In genomic region chr20:14434379-14435136, GRCh38 we compare ENCODE assay signal across 25 cellular contexts.
A peak's percentile ranks its signal among the peaks of the same experiment; 100 is the strongest.
DNase-seq lines count a peak whose midpoint lies in the region; ATAC-seq, FAIRE-seq and TF ChIP-seq lines count a peak whose summit lies in the region.
"Had no signal": no experiment of that assay in that cellular context is flagged by ENCODE, and none has a peak within 500 bp of the region (broad histone marks: within the 10 kb centered on the region; RNA-seq: fewer than 3 reads in every experiment).

No MANE protein-coding gene starts in this region.

- dilution Hi-C loops in keratinocyte (cut with MboI; ENCODE audit: extremely low pct_ligation_motif_present, low sequenced_read_pairs) = no loop called here

- CTCF ChIA-PET in PC-3 (lab: Charles Lee) = no interaction called here

- POLR2A ChIA-PET in PC-3 (lab: Charles Lee; ENCODE audit: unreplicated experiment) = no interaction called here

- H3K9me3 ChIP-seq in PC-3 (ENCODE audit: low read length) = no peaks in the 10 kb centered on the region
- H3K9me3 ChIP-seq in keratinocyte (ENCODE audit: control insufficient read depth, low read depth, low read length) = no peaks in the 10 kb centered on the region

- FAIRE-seq in bronchial epithelial cell (lab: Jason Lieb, UNC) (peak; percentile 36), keratinocyte (lab: Jason Lieb, UNC) (peak; percentile 97)
- FAIRE-seq: GM19239 had no signal

- H4K20me1 ChIP-seq in PC-3 (ENCODE audit: low read length) (no peaks in the 10 kb centered on the region), keratinocyte (ENCODE audit: control insufficient read depth, extremely low read depth, insufficient read depth, low read length) (no peaks in the 10 kb centered on the region)

- intact Hi-C loops in PC-3 (cut with micrococcal nuclease) = no loop called here

- peak; percentile 75 for ATAC-seq in PC-3
- no peak for ATAC-seq in HG02981 (IDR thresholded peaks at IDR 0.05; ENCODE audit: unreplicated experiment)
- no peak for ATAC-seq in HG02973 (IDR thresholded peaks at IDR 0.05; ENCODE audit: unreplicated experiment)
- no peak for ATAC-seq in HG03342 (IDR thresholded peaks at IDR 0.05; ENCODE audit: unreplicated experiment)
- ATAC-seq: sciatic nerve; stimulated activated naive CD8-positive, alpha-beta T cell treated with anti-CD3 and anti-CD28 coated beads, Interleukin-15, amount 100 ng/mL, for 72 hours had no signal

- H3K79me2 ChIP-seq in PC-3 (ENCODE audit: low read length) = no peaks in the 10 kb centered on the region
- H3K79me2 ChIP-seq in keratinocyte (ENCODE audit: control insufficient read depth, insufficient read depth, low read length) = no peaks in the 10 kb centered on the region

- H3F3A ChIP-seq in PC-3 (ENCODE audit: low read length, unreplicated experiment) = no peaks in the 10 kb centered on the region

- H3K4me3 ChIP-seq in PC-3 (ENCODE audit: low read length) (no peak overlapping the region), bronchial epithelial cell (ENCODE audit: low read depth, low read length) (no peak overlapping the region), keratinocyte (ENCODE audit: control insufficient read depth in 2 of 3, extremely low read depth in 1 of 3, insufficient read depth in 2 of 3, low read depth in 1 of 3, low read length in 3 of 3) (no peak overlapping the region)
- H3K4me3 ChIP-seq: neural progenitor cell, tibial artery had no signal

- no TSS peak for BruUV-seq in PC-3 (replicated peaks; lab: Mats Ljungman, UMichigan)

- no peak overlapping the region for H2AFZ ChIP-seq in PC-3 (ENCODE audit: low read length)
- H2AFZ ChIP-seq in keratinocyte (ENCODE audit: control insufficient read depth, low read length) = no peak overlapping the region
- H2AFZ ChIP-seq: neural progenitor cell had no signal

- no peak overlapping the region; the same call in 1 of the 2 replicates for H3K9ac ChIP-seq in PC-3 (ENCODE audit: low read length)
- no peak overlapping the region for H3K9ac ChIP-seq in keratinocyte (ENCODE audit: control insufficient read depth, extremely low read depth, insufficient read depth, low read length)
- H3K9ac ChIP-seq: KMS-11, neural progenitor cell, SK-N-SH had no signal

- peaks cover 28% of the 10 kb centered on the region for H3K4me1 ChIP-seq in PC-3 (ENCODE audit: insufficient read depth, low read length)
- peaks cover 16% of the 10 kb centered on the region for H3K4me1 ChIP-seq in keratinocyte (ENCODE audit: control insufficient read depth, extremely low read depth, insufficient read depth, low read length)
- H3K4me1 ChIP-seq: neural progenitor cell, tibial artery had no signal

- H3K36me3 ChIP-seq in PC-3 (ENCODE audit: low read depth, low read length) (no peaks in the 10 kb centered on the region), bronchial epithelial cell (ENCODE audit: control insufficient read depth, insufficient read depth, low read length) (no peaks in the 10 kb centered on the region), keratinocyte (ENCODE audit: control insufficient read depth in 2 of 2, extremely low read depth in 1 of 2, insufficient read depth in 2 of 2, low read length in 2 of 2) (no peaks in the 10 kb centered on the region)
- H3K36me3 ChIP-seq: neural progenitor cell, tibial artery had no signal

- DNase-seq in ELR (ENCODE audit: low read depth) = peak; percentile 60
- DNase-seq in PC-3 = peak; percentile 87
- peak; percentile 98 for DNase-seq in bronchial epithelial cell (ENCODE audit: low read depth)
- DNase-seq in keratinocyte (ENCODE audit: low read depth, low spot score) = peak; percentile 48
- DNase-seq in HK-2 (ENCODE audit: unreplicated experiment) = no peak
- DNase-seq: activated CD8-positive, alpha-beta memory T cell treated with anti-CD3 and anti-CD28 coated beads, Interleukin-2, amount 50 U/mL, for 48 hours; activated effector memory CD4-positive, alpha-beta T cell treated with Interleukin-2 at 50 U/mL for 16 hours; activated naive CD8-positive, alpha-beta T cell treated with anti-CD3 and anti-CD28 coated beads for 36 hours; Calu3; MV-4-11; NCI-H1694; NCI-H2171 treated with DMSO at 0.1 percent for 48 hours; NCI-H526; RPMI8226; SK-N-SH; stimulated activated CD4-positive, alpha-beta T cell treated with anti-CD3 and anti-CD28 coated beads, Interleukin-15, amount 100 ng/mL, for 24 hours; stimulated activated naive CD8-positive, alpha-beta T cell treated with anti-CD3 and anti-CD28 coated beads, Interleukin-15, amount 100 ng/mL, for 72 hours; tibial artery had no signal

- TF ChIP-seq CTCF in PC-3 (conservative IDR thresholded peaks at IDR 0.05; ENCODE audit: low read depth, low read length) (no peak), bronchial epithelial cell (IDR thresholded peaks at IDR 0.05; ENCODE audit: insufficient read depth, low read length, severe bottlenecking) (no peak), keratinocyte (optimal IDR thresholded peaks at IDR 0.05 in 1 of 3, IDR thresholded peaks at IDR 0.05 in 1 of 3, conservative IDR thresholded peaks at IDR 0.05 in 1 of 3; ENCODE audit: extremely low read depth in 1 of 3, insufficient read depth in 2 of 3, low read length in 3 of 3) (no peak)

- H3K4me2 ChIP-seq in PC-3 (ENCODE audit: low read length) (peak overlapping the region; percentile 28), keratinocyte (ENCODE audit: control insufficient read depth, extremely low read depth, insufficient read depth, low read depth, low read length) (no peak overlapping the region)
- H3K4me2 ChIP-seq: KMS-11, neural progenitor cell, SK-N-SH had no signal

- H3K27ac ChIP-seq in PC-3 (ENCODE audit: low read length) (peak overlapping the region; percentile 72), keratinocyte (ENCODE audit: control insufficient read depth, insufficient read depth, low read length) (peak overlapping the region; percentile 21)
- H3K27ac ChIP-seq: KMS-11, neural progenitor cell, tibial artery had no signal

- no peaks in the 10 kb centered on the region for H3K9me2 ChIP-seq in PC-3 (replicated peaks; ENCODE audit: low read length)
- H3K9me2 ChIP-seq: SK-N-SH had no signal

- H3K27me3 ChIP-seq in PC-3 (ENCODE audit: low read length) (no peaks in the 10 kb centered on the region), bronchial epithelial cell (ENCODE audit: control insufficient read depth, insufficient read depth, low read length) (no peaks in the 10 kb centered on the region), keratinocyte (ENCODE audit: control insufficient read depth, extremely low read depth, insufficient read depth, low read length) (no peaks in the 10 kb centered on the region)
- H3K27me3 ChIP-seq: neural progenitor cell, tibial artery had no signal

- H3K9me1 ChIP-seq in keratinocyte (ENCODE audit: control insufficient read depth, extremely low read depth, insufficient read depth, low read length) = no peaks in the 10 kb centered on the region
